ENCODE assay signal across 13 cellular contexts in the genomic region with DNA sequence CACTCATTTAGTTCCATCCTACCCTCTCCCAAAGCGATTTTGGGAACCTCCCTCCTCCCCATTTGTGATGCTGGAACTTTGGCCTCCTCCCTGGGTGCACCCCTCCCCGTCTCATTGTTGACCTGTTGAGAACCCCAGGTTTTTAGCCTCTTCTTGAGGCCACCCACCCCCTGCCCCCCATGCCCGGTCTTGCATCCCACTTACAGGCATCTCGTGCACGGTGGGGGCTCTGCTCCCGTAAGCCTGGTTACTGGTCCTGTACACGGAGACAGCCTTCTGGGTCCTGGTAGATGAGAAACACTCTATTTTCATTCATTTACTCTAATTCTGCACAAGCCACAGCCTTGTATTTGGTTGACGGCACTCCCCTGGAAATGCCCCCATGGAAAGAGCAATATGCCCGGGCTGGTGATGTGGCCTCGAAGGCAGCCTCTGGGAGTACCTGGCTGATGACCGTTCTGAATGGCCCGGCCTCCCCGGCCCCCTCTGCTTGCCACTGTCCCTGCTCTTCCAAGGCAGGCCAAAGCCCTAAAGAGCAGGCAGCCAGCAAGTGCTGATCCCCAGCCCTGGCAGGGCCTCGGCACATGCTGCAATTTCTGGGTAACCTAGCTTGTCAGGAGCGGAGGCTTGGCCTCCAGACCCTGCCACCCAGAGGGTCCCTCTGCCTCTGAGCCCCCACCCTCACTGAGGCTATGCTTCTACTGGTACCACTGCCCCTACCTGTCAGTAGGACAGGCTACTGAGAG. TPM values are rescaled to one million over a fixed set of nuclear protein-coding genes. Genes with fewer than 3 reads are reported as not detected.
DNase-seq lines count a peak whose midpoint lies in the region; ATAC-seq, FAIRE-seq and TF ChIP-seq lines count a peak whose summit lies in the region.
"Had no signal": no experiment of that assay in that cellular context is flagged by ENCODE, and none has a peak within 500 bp of the region (broad histone marks: within the 10 kb centered on the region; RNA-seq: fewer than 3 reads in every experiment).

No MANE protein-coding gene starts in this region.

- no peak overlapping the region for H3K9ac ChIP-seq in HUES64 (ENCODE audit: low read depth, low read length)

- TF ChIP-seq CTCF in neural crest cell (conservative IDR thresholded peaks at IDR 0.05) = no peak
- no peak for TF ChIP-seq CTCF in ascending aorta (IDR thresholded peaks at IDR 0.05)

- no peak overlapping the region for H3K4me3 ChIP-seq in CD4-positive, CD25-positive, alpha-beta regulatory T cell (ENCODE audit: low read depth, low read length)
- H3K4me3 ChIP-seq in HUES64 (ENCODE audit: low read length) (peak overlapping the region; percentile 97), ascending aorta (peak overlapping the region in 1 of 2 donors; percentile 75), small intestine (ENCODE audit: low read depth in 1 of 2, low read length in 2 of 2) (no peak overlapping the region)

- peaks cover 0 to 24% (median 8%) of the 10 kb centered on the region in 4 donors for H3K4me1 Mint-ChIP-seq in CD4-positive, CD25-positive, alpha-beta regulatory T cell
- H3K4me1 Mint-ChIP-seq in central memory CD8-positive, alpha-beta T cell = peaks cover 26% of the 10 kb centered on the region
- peaks cover 12% of the 10 kb centered on the region for H3K4me1 Mint-ChIP-seq in neural crest cell
- H3K4me1 Mint-ChIP-seq in natural killer cell treated with Interleukin-12 subunit alpha and Interleukin-12 subunit beta and Interleukin-15 and Interleukin-18, amount 100 ng/mL, for 72 hours (ENCODE audit: low read depth in 2 of 2) = peaks cover 6 to 12% of the 10 kb centered on the region in 2 donors

- DNase-seq in CD4-positive, CD25-positive, alpha-beta regulatory T cell = no peak
- no peak for DNase-seq in central memory CD8-positive, alpha-beta T cell (ENCODE audit: low spot score in 2 of 2)
- DNase-seq in neural crest cell (ENCODE audit: low read depth, low spot score) (no peak), ascending aorta (ENCODE audit: low spot score in 2 of 2) (no peak), small intestine (no peak)
- DNase-seq in natural killer cell treated with Interleukin-12 subunit alpha and Interleukin-12 subunit beta and Interleukin-15 and Interleukin-18, amount 100 ng/mL, for 72 hours (ENCODE audit: low spot score) = no peak
- DNase-seq: activated T-cell treated with anti-CD3 and anti-CD28 coated beads for 4 hours, C1 segment of cervical spinal cord, NCI-H2171, upper lobe of left lung had no signal

- peaks cover 11% of the 10 kb centered on the region for H3K27me3 Mint-ChIP-seq in CD4-positive, CD25-positive, alpha-beta regulatory T cell
- peaks cover 21% of the 10 kb centered on the region for H3K27me3 Mint-ChIP-seq in central memory CD8-positive, alpha-beta T cell
- no peaks in the 10 kb centered on the region for H3K27me3 Mint-ChIP-seq in neural crest cell (ENCODE audit: low read depth)
- H3K27me3 Mint-ChIP-seq in natural killer cell treated with Interleukin-12 subunit alpha and Interleukin-12 subunit beta and Interleukin-15 and Interleukin-18, amount 100 ng/mL, for 72 hours = no peaks in the 10 kb centered on the region

- ATAC-seq in CD4-positive, CD25-positive, alpha-beta regulatory T cell (ENCODE audit: low read depth in 2 of 2) = no peak
- no peak for ATAC-seq in central memory CD8-positive, alpha-beta T cell (replicated peaks; ENCODE audit: extremely low read depth, poor library complexity, severe bottlenecking)
- ATAC-seq in natural killer cell treated with Interleukin-12 subunit alpha and Interleukin-12 subunit beta and Interleukin-15 and Interleukin-18, amount 100 ng/mL, for 72 hours = no peak
- ATAC-seq: activated CD4-positive, CD25-positive, alpha-beta regulatory T cell treated with anti-CD3 and anti-CD28 coated beads, Interleukin-2, amount 50 U/mL, for 24 hours had no signal

- H3K9me3 Mint-ChIP-seq in CD4-positive, CD25-positive, alpha-beta regulatory T cell = no peaks in the 10 kb centered on the region
- no peaks in the 10 kb centered on the region for H3K9me3 Mint-ChIP-seq in central memory CD8-positive, alpha-beta T cell
- H3K9me3 Mint-ChIP-seq in neural crest cell = no peaks in the 10 kb centered on the region
- no peaks in the 10 kb centered on the region for H3K9me3 Mint-ChIP-seq in natural killer cell treated with Interleukin-12 subunit alpha and Interleukin-12 subunit beta and Interleukin-15 and Interleukin-18, amount 100 ng/mL, for 72 hours

- 92% methylated on average over 15 of the region's 15 CpGs for WGBS in HUES64
- 82 to 86% (median 84%) methylated on average over 15 of the region's 15 CpGs for WGBS in small intestine, 3 donors

- H3K9me3 ChIP-seq in CD4-positive, CD25-positive, alpha-beta regulatory T cell (ENCODE audit: control insufficient read depth in 2 of 2, low read length in 2 of 2) = no peaks in the 10 kb centered on the region
- no peaks in the 10 kb centered on the region for H3K9me3 ChIP-seq in HUES64 (ENCODE audit: insufficient read depth, low read depth, low read length)
- no peaks in the 10 kb centered on the region for H3K9me3 ChIP-seq in ascending aorta
- no peaks in the 10 kb centered on the region for H3K9me3 ChIP-seq in small intestine (ENCODE audit: control insufficient read depth, low read depth)
- H3K9me3 ChIP-seq: pancreas, upper lobe of left lung had no signal

- H3K27ac ChIP-seq in CD4-positive, CD25-positive, alpha-beta regulatory T cell (ENCODE audit: insufficient read depth, low read length, poor library complexity, severe bottlenecking) = no peak overlapping the region
- H3K27ac ChIP-seq in HUES64 (ENCODE audit: low read depth, low read length) (no peak overlapping the region), ascending aorta (no peak overlapping the region), small intestine (ENCODE audit: low read depth in 1 of 2, low read length in 1 of 2) (no peak overlapping the region)

- no peaks in the 10 kb centered on the region for H3K27me3 ChIP-seq in CD4-positive, CD25-positive, alpha-beta regulatory T cell (ENCODE audit: control insufficient read depth, insufficient read depth, low read length)
- 0 out of 2 replicates have a peak, but pooled peaks cover 7% of the 10 kb centered on the region for H3K27me3 ChIP-seq in HUES64 (ENCODE audit: insufficient read depth, low read length)
- no peaks in the 10 kb centered on the region for H3K27me3 ChIP-seq in ascending aorta
- H3K27me3 ChIP-seq in small intestine (ENCODE audit: control insufficient read depth in 2 of 2, insufficient read depth in 2 of 2, low read length in 2 of 2) = no peaks in the 10 kb centered on the region
- H3K27me3 ChIP-seq: pancreas, upper lobe of left lung had no signal

- FAIRE-seq in small intestine (lab: Jason Lieb, UNC) = no peak
- FAIRE-seq: pancreas had no signal

- H3K4me1 ChIP-seq in CD4-positive, CD25-positive, alpha-beta regulatory T cell (ENCODE audit: control insufficient read depth, insufficient read depth, low read length, poor library complexity, severe bottlenecking) = peaks cover 28% of the 10 kb centered on the region
- 0 out of 2 replicates have a peak, but pooled peaks cover 8% of the 10 kb centered on the region for H3K4me1 ChIP-seq in HUES64 (ENCODE audit: insufficient read depth, low read length)
- H3K4me1 ChIP-seq in ascending aorta = peaks cover 12 to 17% of the 10 kb centered on the region in 2 donors
- peaks cover 0 to 5% of the 10 kb centered on the region in 2 donors for H3K4me1 ChIP-seq in small intestine (ENCODE audit: control insufficient read depth in 2 of 2, insufficient read depth in 1 of 2, low read depth in 1 of 2, low read length in 1 of 2)

- H3K36me3 Mint-ChIP-seq in CD4-positive, CD25-positive, alpha-beta regulatory T cell = peaks cover 5% of the 10 kb centered on the region
- H3K36me3 Mint-ChIP-seq in central memory CD8-positive, alpha-beta T cell (ENCODE audit: insufficient read depth) = peaks cover 16% of the 10 kb centered on the region
- no peaks in the 10 kb centered on the region for H3K36me3 Mint-ChIP-seq in neural crest cell (ENCODE audit: low read depth)
- H3K36me3 Mint-ChIP-seq in natural killer cell treated with Interleukin-12 subunit alpha and Interleukin-12 subunit beta and Interleukin-15 and Interleukin-18, amount 100 ng/mL, for 72 hours = no peaks in the 10 kb centered on the region

- peaks cover 9% of the 10 kb centered on the region for H3K36me3 ChIP-seq in CD4-positive, CD25-positive, alpha-beta regulatory T cell (ENCODE audit: control insufficient read depth, insufficient read depth, low read length)
- peaks cover 21% of the 10 kb centered on the region for H3K36me3 ChIP-seq in HUES64 (ENCODE audit: insufficient read depth, low read length)
- peaks cover 9 to 16% of the 10 kb centered on the region in 2 donors for H3K36me3 ChIP-seq in ascending aorta
- H3K36me3 ChIP-seq in small intestine (ENCODE audit: control insufficient read depth in 2 of 2, insufficient read depth in 2 of 2, low read length in 2 of 2) = peaks cover 0 to 6% of the 10 kb centered on the region in 2 donors

- H3K27ac Mint-ChIP-seq in CD4-positive, CD25-positive, alpha-beta regulatory T cell = peak overlapping the region in 1 of 3 donors; percentile 74
- H3K27ac Mint-ChIP-seq in central memory CD8-positive, alpha-beta T cell (ENCODE audit: low read depth) = no peak overlapping the region
- no peak overlapping the region for H3K27ac Mint-ChIP-seq in neural crest cell (ENCODE audit: unreplicated experiment)
- H3K27ac Mint-ChIP-seq in natural killer cell treated with Interleukin-12 subunit alpha and Interleukin-12 subunit beta and Interleukin-15 and Interleukin-18, amount 100 ng/mL, for 72 hours = no peak overlapping the region

- intact Hi-C loops in ascending aorta (cut with DNase I) = loop anchor here (5.0 kb wide), 1 partner anchor 404 kb away; no protein-coding TSS in a partner anchor

- peak overlapping the region; percentile 85 to 89 (median 88) for H3K4me3 Mint-ChIP-seq in CD4-positive, CD25-positive, alpha-beta regulatory T cell
- H3K4me3 Mint-ChIP-seq in central memory CD8-positive, alpha-beta T cell = peak overlapping the region; percentile 91
- H3K4me3 Mint-ChIP-seq in neural crest cell = peak overlapping the region; percentile 89
- no peak overlapping the region for H3K4me3 Mint-ChIP-seq in natural killer cell treated with Interleukin-12 subunit alpha and Interleukin-12 subunit beta and Interleukin-15 and Interleukin-18, amount 100 ng/mL, for 72 hours

RNA-seq across cellular contexts. Expression of a gene that starts 1.9 kb away (rescaled TPM):
- 18.1 TPM for total RNA-seq in CD4-positive, CD25-positive, alpha-beta regulatory T cell
- 10 to 100 TPM; 47.1 to 56.7 (median 53.5) TPM for polyA plus RNA-seq in CD4-positive, CD25-positive, alpha-beta regulatory T cell
- polyA plus RNA-seq in HUES64 (2013, experiment 1 of 2) = 65.9 TPM
- 71.2 TPM for polyA plus RNA-seq in HUES64 (2013, experiment 2 of 2)
- 59.8 and 60.6 TPM in 2 replicates for total RNA-seq in neural crest cell
- 57.3 TPM for total RNA-seq in ascending aorta
- polyA plus RNA-seq in small intestine = 10 to 100 TPM; 32.4 to 65.9 (median 37.3) TPM
- 10 to 100 TPM; 38.2 to 78.3 TPM for total RNA-seq in natural killer cell treated with Interleukin-12 subunit alpha and Interleukin-12 subunit beta and Interleukin-15 and Interleukin-18, amount 100 ng/mL, for 72 hours

RNA-seq across cellular contexts. Expression of a gene that starts 19.0 kb away (rescaled TPM):
- total RNA-seq in CD4-positive, CD25-positive, alpha-beta regulatory T cell = 2.5 TPM
- under 1 TPM in 3 of 4 donors, not detected in 1; 0.05 to 0.64 (median 0.06) TPM for polyA plus RNA-seq in CD4-positive, CD25-positive, alpha-beta regulatory T cell
- polyA plus RNA-seq in HUES64 (2013, experiment 1 of 2) = 14.6 TPM
- 16.2 TPM for polyA plus RNA-seq in HUES64 (2013, experiment 2 of 2)
- 27.5 and 32.4 TPM in 2 replicates for total RNA-seq in neural crest cell
- total RNA-seq in ascending aorta = 25.5 TPM
- polyA plus RNA-seq in small intestine = 10 to 100 TPM in 1 of 3 donors, 1 to 10 TPM in 2; 6.5 to 10.1 (median 9.8) TPM
- total RNA-seq in natural killer cell treated with Interleukin-12 subunit alpha and Interleukin-12 subunit beta and Interleukin-15 and Interleukin-18, amount 100 ng/mL, for 72 hours = 1 to 10 TPM; 3.7 to 7.7 TPM

RNA-seq across cellular contexts. Expression of a gene that starts 22.7 kb away (rescaled TPM):
- total RNA-seq in CD4-positive, CD25-positive, alpha-beta regulatory T cell = not detected
- polyA plus RNA-seq in CD4-positive, CD25-positive, alpha-beta regulatory T cell = not detected
- polyA plus RNA-seq in HUES64 (2013, experiment 1 of 2) = not detected
- not detected for polyA plus RNA-seq in HUES64 (2013, experiment 2 of 2)
- not detected in 2 replicates for total RNA-seq in neural crest cell
- not detected for total RNA-seq in ascending aorta
- not detected for polyA plus RNA-seq in small intestine
- not detected for total RNA-seq in natural killer cell treated with Interleukin-12 subunit alpha and Interleukin-12 subunit beta and Interleukin-15 and Interleukin-18, amount 100 ng/mL, for 72 hours
- total RNA-seq: pancreas, upper lobe of left lung had no signal
- polyA plus RNA-seq: pancreas had no signal

RNA-seq across cellular contexts. Expression of a gene that starts 47.4 kb away (rescaled TPM):
- total RNA-seq in CD4-positive, CD25-positive, alpha-beta regulatory T cell = not detected
- not detected for polyA plus RNA-seq in CD4-positive, CD25-positive, alpha-beta regulatory T cell
- polyA plus RNA-seq in HUES64 (2013, experiment 1 of 2) = not detected
- polyA plus RNA-seq in HUES64 (2013, experiment 2 of 2) = not detected
- not detected in 2 replicates for total RNA-seq in neural crest cell
- not detected for total RNA-seq in ascending aorta
- polyA plus RNA-seq in small intestine = not detected
- not detected for total RNA-seq in natural killer cell treated with Interleukin-12 subunit alpha and Interleukin-12 subunit beta and Interleukin-15 and Interleukin-18, amount 100 ng/mL, for 72 hours
- total RNA-seq: pancreas, upper lobe of left lung had no signal
- polyA plus RNA-seq: pancreas had no signal
